Comparison of ENCODE assay signal across 19 cellular contexts in the genomic region with DNA sequence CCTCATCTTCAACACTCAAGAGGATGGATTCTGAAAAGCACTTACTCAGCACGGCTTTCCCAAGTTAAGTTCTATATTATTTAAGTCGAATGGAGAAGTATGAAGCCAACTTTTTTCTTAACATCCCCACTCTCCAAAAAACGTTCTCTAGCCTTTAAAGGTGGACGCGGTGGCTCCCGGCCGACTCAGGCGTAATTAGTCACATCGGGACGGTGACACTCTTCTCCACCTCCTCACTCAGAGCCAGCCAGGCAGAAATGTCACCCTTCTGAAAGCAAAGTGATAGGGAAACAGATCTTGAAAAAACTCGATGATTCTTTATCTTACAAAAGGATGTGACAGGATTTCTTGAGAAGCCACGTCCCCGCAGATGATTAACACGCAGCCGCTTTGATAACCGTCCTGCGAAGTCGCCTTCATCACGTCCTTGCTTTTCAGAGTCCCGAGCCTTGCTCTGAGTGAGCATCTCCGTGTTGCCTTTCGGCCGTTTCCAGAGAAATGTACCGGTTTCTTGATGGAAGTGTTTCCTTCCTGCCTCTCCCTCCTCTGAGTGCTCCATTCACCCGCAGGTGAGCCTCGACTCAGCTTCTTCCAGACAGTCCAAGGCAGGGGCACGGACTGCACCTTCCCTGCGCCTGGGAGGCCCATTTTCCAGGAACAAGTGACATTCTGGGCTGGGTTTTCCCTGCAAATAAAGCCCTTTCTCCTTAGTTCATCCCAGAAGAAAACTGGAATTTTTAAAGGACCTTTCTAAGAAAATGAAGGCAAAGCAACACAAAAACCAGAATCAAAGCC.
"Had no signal": no experiment of that assay in that cellular context is flagged by ENCODE, and none has a peak within 500 bp of the region (broad histone marks: within the 10 kb centered on the region; RNA-seq: fewer than 3 reads in every experiment).

No MANE protein-coding gene starts in this region.

- H3K9ac ChIP-seq: KMS-11 had no signal

- H3K4me2 ChIP-seq: KMS-11 had no signal

- H3K4me1 ChIP-seq: breast epithelium had no signal

- H3K27ac ChIP-seq: breast epithelium, KMS-11, SK-N-MC, VCaP had no signal

- H3K4me3 ChIP-seq: breast epithelium, SK-N-MC had no signal

- H3K36me3 ChIP-seq: breast epithelium had no signal

- DNase-seq: activated CD4-positive, alpha-beta memory T cell treated with anti-CD3 and anti-CD28 coated beads, Interleukin-2, amount 10 ng/mL, durations not matched to agents 7 days and 5 days; activated CD4-positive, alpha-beta T cell treated with anti-CD3 and anti-CD28 coated beads, Interleukin-2, amount 10 ng/mL, durations not matched to agents 7 days and 5 days; activated CD4-positive, CD25-positive, alpha-beta regulatory T cell; activated gamma-delta T cell treated with Interleukin-2 at 50 U/mL for 16 hours; activated naive CD4-positive, alpha-beta T cell treated with anti-CD3 and anti-CD28 coated beads, Interleukin-2, amount 10 ng/mL, durations not matched to agents 7 days and 5 days; activated T-cell treated with anti-CD3 and anti-CD28 coated beads, Interleukin-2, amount 50 U/mL, for 72 hours; aorta; NCI-H1092; NCI-H1417; NCI-H1930; NCI-H2171 treated with DMSO at 0.1 percent for 48 hours; NCI-H226; NCI-H526; NCI-H774; T-cell had no signal

- H3K27me3 ChIP-seq: breast epithelium had no signal
